In genomic region chr1:156797212-156797871, GRCh38 we compare ENCODE assay signal across 1 cellular context.
TF ChIP-seq lines count a peak whose summit lies in the region.

No MANE protein-coding gene starts in this region.

TF ChIP-seq in HCT116, 20 proteins besides CTCF, POLR2A, EP300 and RAD21:
- no peak for TF ChIP-seq CBX3 (IDR thresholded peaks at IDR 0.05; ENCODE audit: low read depth)
- no peak for TF ChIP-seq SIN3A (IDR thresholded peaks at IDR 0.05; ENCODE audit: low read depth)
- no peak for TF ChIP-seq FOSL1 (IDR thresholded peaks at IDR 0.05; ENCODE audit: low read depth)
- no peak for TF ChIP-seq CEBPB (IDR thresholded peaks at IDR 0.05; ENCODE audit: low read depth)
- no peak for TF ChIP-seq ELF1 (IDR thresholded peaks at IDR 0.05; ENCODE audit: borderline replicate concordance, low read depth)
